ENCODE assay signal across 1 cellular context in the genomic region with DNA sequence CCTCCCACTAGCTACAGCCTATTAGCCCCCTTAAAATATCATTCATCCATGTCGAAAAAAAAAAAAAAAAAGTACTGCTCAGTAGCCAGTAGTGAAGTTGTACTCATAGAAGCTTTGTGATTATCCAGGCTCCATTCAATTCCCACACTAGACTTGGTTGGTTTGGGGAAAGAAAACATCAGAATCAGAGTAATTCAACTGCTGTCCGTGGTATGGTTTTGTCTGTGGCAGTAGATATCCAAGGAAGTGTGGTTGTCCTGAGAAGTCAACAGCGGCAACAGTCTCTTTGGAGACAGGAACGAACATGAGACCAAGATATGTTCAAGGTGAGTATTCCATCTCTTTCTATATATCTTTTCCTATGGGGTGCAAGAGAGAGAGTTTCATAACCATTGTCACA.
TF ChIP-seq lines count a peak whose summit lies in the region.

No MANE protein-coding gene starts in this region.

TF ChIP-seq in SK-N-SH, 30 proteins besides CTCF, POLR2A, EP300 and RAD21 (continued from another document):
- TF ChIP-seq, protein P1, sequence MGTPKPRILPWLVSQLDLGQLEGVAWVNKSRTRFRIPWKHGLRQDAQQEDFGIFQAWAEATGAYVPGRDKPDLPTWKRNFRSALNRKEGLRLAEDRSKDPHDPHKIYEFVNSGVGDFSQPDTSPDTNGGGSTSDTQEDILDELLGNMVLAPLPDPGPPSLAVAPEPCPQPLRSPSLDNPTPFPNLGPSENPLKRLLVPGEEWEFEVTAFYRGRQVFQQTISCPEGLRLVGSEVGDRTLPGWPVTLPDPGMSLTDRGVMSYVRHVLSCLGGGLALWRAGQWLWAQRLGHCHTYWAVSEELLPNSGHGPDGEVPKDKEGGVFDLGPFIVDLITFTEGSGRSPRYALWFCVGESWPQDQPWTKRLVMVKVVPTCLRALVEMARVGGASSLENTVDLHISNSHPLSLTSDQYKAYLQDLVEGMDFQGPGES (IDR thresholded peaks at IDR 0.05; ENCODE audit: low read depth, low read length) = no peak
